In the genomic region with DNA sequence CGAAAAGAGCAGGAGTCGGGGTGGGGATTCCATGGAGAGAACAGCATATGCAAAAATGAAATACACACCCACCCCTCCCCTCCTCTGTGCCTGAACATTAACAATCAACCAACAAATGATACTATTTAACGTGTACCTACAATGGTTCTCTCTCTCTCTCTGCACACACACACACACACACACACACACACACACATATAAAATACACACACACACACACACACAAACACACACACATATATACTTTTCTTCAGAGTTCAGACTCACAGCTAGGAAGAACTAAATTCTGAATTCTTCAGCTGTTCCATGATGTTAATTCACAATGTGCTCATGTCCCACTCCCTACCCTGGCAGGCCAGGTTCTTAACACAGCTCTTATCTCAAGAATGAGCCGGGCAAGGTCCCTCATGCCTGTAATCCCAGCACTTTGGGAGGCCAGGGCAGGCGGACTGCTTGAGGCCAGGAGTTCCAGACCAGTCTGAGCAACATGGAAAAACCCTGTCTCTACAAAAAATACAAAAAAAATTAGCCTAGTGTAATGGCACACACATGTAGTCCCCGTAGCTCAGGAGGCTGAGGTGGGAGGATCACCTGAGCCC, we compare ENCODE assay signal across 1 cellular context.
TF ChIP-seq lines count a peak whose summit lies in the region.

No MANE protein-coding gene starts in this region.

TF ChIP-seq in GM23338, 12 proteins besides CTCF, POLR2A, EP300 and RAD21:
- TF ChIP-seq, protein P1, sequence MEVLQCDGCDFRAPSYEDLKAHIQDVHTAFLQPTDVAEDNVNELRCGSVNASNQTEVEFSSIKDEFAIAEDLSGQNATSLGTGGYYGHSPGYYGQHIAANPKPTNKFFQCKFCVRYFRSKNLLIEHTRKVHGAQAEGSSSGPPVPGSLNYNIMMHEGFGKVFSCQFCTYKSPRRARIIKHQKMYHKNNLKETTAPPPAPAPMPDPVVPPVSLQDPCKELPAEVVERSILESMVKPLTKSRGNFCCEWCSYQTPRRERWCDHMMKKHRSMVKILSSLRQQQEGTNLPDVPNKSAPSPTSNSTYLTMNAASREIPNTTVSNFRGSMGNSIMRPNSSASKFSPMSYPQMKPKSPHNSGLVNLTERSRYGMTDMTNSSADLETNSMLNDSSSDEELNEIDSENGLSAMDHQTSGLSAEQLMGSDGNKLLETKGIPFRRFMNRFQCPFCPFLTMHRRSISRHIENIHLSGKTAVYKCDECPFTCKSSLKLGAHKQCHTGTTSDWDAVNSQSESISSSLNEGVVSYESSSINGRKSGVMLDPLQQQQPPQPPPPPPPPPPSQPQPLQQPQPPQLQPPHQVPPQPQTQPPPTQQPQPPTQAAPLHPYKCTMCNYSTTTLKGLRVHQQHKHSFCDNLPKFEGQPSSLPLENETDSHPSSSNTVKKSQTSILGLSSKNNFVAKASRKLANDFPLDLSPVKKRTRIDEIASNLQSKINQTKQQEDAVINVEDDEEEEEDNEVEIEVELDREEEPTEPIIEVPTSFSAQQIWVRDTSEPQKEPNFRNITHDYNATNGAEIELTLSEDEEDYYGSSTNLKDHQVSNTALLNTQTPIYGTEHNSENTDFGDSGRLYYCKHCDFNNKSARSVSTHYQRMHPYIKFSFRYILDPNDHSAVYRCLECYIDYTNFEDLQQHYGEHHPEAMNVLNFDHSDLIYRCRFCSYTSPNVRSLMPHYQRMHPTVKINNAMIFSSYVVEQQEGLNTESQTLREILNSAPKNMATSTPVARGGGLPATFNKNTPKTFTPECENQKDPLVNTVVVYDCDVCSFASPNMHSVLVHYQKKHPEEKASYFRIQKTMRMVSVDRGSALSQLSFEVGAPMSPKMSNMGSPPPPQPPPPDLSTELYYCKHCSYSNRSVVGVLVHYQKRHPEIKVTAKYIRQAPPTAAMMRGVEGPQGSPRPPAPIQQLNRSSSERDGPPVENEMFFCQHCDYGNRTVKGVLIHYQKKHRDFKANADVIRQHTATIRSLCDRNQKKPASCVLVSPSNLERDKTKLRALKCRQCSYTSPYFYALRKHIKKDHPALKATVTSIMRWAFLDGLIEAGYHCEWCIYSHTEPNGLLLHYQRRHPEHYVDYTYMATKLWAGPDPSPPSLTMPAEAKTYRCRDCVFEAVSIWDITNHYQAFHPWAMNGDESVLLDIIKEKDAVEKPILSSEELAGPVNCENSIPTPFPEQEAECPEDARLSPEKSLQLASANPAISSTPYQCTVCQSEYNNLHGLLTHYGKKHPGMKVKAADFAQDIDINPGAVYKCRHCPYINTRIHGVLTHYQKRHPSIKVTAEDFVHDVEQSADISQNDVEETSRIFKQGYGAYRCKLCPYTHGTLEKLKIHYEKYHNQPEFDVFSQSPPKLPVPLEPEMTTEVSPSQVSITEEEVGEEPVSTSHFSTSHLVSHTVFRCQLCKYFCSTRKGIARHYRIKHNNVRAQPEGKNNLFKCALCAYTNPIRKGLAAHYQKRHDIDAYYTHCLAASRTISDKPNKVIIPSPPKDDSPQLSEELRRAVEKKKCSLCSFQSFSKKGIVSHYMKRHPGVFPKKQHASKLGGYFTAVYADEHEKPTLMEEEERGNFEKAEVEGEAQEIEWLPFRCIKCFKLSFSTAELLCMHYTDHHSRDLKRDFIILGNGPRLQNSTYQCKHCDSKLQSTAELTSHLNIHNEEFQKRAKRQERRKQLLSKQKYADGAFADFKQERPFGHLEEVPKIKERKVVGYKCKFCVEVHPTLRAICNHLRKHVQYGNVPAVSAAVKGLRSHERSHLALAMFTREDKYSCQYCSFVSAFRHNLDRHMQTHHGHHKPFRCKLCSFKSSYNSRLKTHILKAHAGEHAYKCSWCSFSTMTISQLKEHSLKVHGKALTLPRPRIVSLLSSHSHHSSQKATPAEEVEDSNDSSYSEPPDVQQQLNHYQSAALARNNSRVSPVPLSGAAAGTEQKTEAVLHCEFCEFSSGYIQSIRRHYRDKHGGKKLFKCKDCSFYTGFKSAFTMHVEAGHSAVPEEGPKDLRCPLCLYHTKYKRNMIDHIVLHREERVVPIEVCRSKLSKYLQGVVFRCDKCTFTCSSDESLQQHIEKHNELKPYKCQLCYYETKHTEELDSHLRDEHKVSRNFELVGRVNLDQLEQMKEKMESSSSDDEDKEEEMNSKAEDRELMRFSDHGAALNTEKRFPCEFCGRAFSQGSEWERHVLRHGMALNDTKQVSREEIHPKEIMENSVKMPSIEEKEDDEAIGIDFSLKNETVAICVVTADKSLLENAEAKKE (CRISPR knock-in tag; IDR thresholded peaks at IDR 0.05): no peak
- TF ChIP-seq NANOG (IDR thresholded peaks at IDR 0.05; ENCODE audit: borderline replicate concordance): no peak
- TF ChIP-seq EZH2phosphoT487 (IDR thresholded peaks at IDR 0.05; ENCODE audit: unreplicated experiment): no peak
- no peak for TF ChIP-seq POLR2AphosphoS5 (IDR thresholded peaks at IDR 0.05; ENCODE audit: low read depth)
- TF ChIP-seq STAT1 (IDR thresholded peaks at IDR 0.05; ENCODE audit: unreplicated experiment): no peak
- TF ChIP-seq JUNB (IDR thresholded peaks at IDR 0.05; ENCODE audit: unreplicated experiment): no peak
- TF ChIP-seq ZNF114 (CRISPR knock-in tag; IDR thresholded peaks at IDR 0.05): no peak
- TF ChIP-seq EZH2 (IDR thresholded peaks at IDR 0.05; ENCODE audit: low read depth, unreplicated experiment): no peak
- TF ChIP-seq, protein P2, sequence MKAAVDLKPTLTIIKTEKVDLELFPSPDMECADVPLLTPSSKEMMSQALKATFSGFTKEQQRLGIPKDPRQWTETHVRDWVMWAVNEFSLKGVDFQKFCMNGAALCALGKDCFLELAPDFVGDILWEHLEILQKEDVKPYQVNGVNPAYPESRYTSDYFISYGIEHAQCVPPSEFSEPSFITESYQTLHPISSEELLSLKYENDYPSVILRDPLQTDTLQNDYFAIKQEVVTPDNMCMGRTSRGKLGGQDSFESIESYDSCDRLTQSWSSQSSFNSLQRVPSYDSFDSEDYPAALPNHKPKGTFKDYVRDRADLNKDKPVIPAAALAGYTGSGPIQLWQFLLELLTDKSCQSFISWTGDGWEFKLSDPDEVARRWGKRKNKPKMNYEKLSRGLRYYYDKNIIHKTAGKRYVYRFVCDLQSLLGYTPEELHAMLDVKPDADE (IDR thresholded peaks at IDR 0.05): no peak
- TF ChIP-seq CREB1 (CRISPR knock-in tag; IDR thresholded peaks at IDR 0.05; ENCODE audit: low read depth): no peak
- no peak for TF ChIP-seq ZNF331 (CRISPR knock-in tag; IDR thresholded peaks at IDR 0.05; ENCODE audit: low read depth)
